Comparison of ENCODE assay signal across 10 cellular contexts in the genomic region with DNA sequence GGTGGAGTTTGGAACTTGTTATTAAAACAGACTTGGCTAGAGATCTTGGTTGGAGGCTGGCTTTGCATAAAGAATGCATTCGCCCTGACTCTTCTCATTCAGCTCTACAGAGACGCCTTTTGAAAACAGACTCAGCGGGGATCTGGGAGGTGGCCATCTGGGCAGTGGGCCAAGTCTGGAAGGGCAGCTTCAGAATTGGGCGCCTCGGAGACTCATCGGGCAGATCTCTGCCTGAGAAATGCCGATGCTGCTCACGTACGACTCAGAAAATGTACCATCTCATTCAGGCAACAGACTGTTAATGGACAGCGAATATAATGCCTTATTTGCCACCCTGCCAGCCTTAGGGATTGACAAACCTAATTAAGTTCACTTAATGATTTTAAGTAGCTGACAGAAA.
A peak's percentile ranks its signal among the peaks of the same experiment; 100 is the strongest.
DNase-seq lines count a peak whose midpoint lies in the region; ATAC-seq, FAIRE-seq and TF ChIP-seq lines count a peak whose summit lies in the region.
"Had no signal": no experiment of that assay in that cellular context is flagged by ENCODE, and none has a peak within 500 bp of the region (broad histone marks: within the 10 kb centered on the region; RNA-seq: fewer than 3 reads in every experiment).

No MANE protein-coding gene starts in this region.

- intact Hi-C loops in left ventricle myocardium superior (cut with micrococcal nuclease) (no loop called here), cardiac septum (cut with DNase I) (no loop called here), lower lobe of right lung (cut with DNase I) (no loop called here), posterior vena cava (cut with DNase I) (no loop called here)

- H3K27ac ChIP-seq in SJCRH30: no peak overlapping the region
- H3K27ac ChIP-seq in lower lobe of right lung: no peak overlapping the region
- H3K27ac ChIP-seq: C4-2B had no signal

- H3K4me3 ChIP-seq in SJCRH30: no peak overlapping the region
- H3K4me3 ChIP-seq in lower lobe of right lung: no peak overlapping the region

- H3K36me3 ChIP-seq in SJCRH30: no peaks in the 10 kb centered on the region
- no peaks in the 10 kb centered on the region for H3K36me3 ChIP-seq in lower lobe of right lung

- 0 out of 2 replicates have a peak, but pooled peaks cover 8% of the 10 kb centered on the region for H3K4me1 ChIP-seq in SJCRH30
- H3K4me1 ChIP-seq in lower lobe of right lung: no peaks in the 10 kb centered on the region

- H3K9me3 ChIP-seq in SJCRH30 (replicated peaks) (no peaks in the 10 kb centered on the region), lower lobe of right lung (no peaks in the 10 kb centered on the region)

- no peak for TF ChIP-seq CTCF in lower lobe of right lung (IDR thresholded peaks at IDR 0.05)

- peak; percentile 48 for ATAC-seq in left ventricle myocardium superior
- ATAC-seq in lower lobe of right lung: no peak
- ATAC-seq: left lobe of liver had no signal

- H3K27me3 ChIP-seq in SJCRH30: no peaks in the 10 kb centered on the region
- no peaks in the 10 kb centered on the region for H3K27me3 ChIP-seq in lower lobe of right lung (ENCODE audit: low read depth)

- DNase-seq in left ventricle myocardium superior: peak; percentile 50
- no peak for DNase-seq in cardiac septum (ENCODE audit: low spot score)
- DNase-seq in SJCRH30: peak; percentile 83 to 90
- DNase-seq in globus pallidus (ENCODE audit: low spot score): peak; percentile 85
- peak; percentile 91 for DNase-seq in urothelium cell line (ENCODE audit: low spot score)
- DNase-seq in lower lobe of right lung: no peak
- DNase-seq in posterior vena cava (ENCODE audit: low spot score): no peak
- no peak for DNase-seq in KBM-7

- peak; percentile 56 for FAIRE-seq in urothelium cell line (lab: Jason Lieb, UNC)

- in situ Hi-C loops in KBM-7 (cut with MboI; ENCODE audit: low pct_unique_long_range_greater_than_20kb, low sequenced_read_pairs): no loop called here

Comparison
In these comparisons a context has a peak if more than half of its experiments do, and no peak if none do; other contexts are left out.
1. DNase-seq: peak in left ventricle myocardium superior (single experiment), SJCRH30 (2 of 2), globus pallidus (single experiment) and urothelium cell line (single experiment); none in cardiac septum (single experiment), lower lobe of right lung (single experiment), posterior vena cava (single experiment) and KBM-7 (single experiment).